ENCODE assay signal across 15 cellular contexts in genomic region chr12:57983858-57984505, GRCh38. TPM values are rescaled to one million over a fixed set of nuclear protein-coding genes. Genes with fewer than 3 reads are reported as not detected.
DNase-seq lines count a peak whose midpoint lies in the region; ATAC-seq and TF ChIP-seq lines count a peak whose summit lies in the region.
"Had no signal": no experiment of that assay in that cellular context is flagged by ENCODE, and none has a peak within 500 bp of the region (broad histone marks: within the 10 kb centered on the region; RNA-seq: fewer than 3 reads in every experiment).

No MANE protein-coding gene starts in this region.

- CTCF ChIA-PET in AG04450 (lab: Charles Lee): interaction anchor here (0.6 to 2.6 kb wide), 11 partner anchors 31 to 1851 kb away, joined by 3 to 22 read pairs (median 4); no protein-coding TSS in a partner anchor
- CTCF ChIA-PET in PC-3 (lab: Charles Lee): no interaction called here

- H3K27ac ChIP-seq in AG04450 (ENCODE audit: low read depth, low read length) (peak overlapping the region; percentile 21), PC-3 (ENCODE audit: low read length) (no peak overlapping the region), caudate nucleus (ENCODE audit: low read depth, low read length) (no peak overlapping the region)

- H3K4me3 ChIP-seq in AG04450 (ENCODE audit: low read depth, low read length) (no peak overlapping the region), PC-3 (ENCODE audit: low read length) (no peak overlapping the region), foreskin fibroblast (ENCODE audit: low read depth in 1 of 2, low read length in 2 of 2) (no peak overlapping the region)
- H3K4me3 ChIP-seq: GM12878, GM23338, K562 had no signal

- peaks cover 4% of the 10 kb centered on the region for H3K27me3 Mint-ChIP-seq in HFFc6 (ENCODE audit: insufficient read depth)

- no peaks in the 10 kb centered on the region for H3K9me3 ChIP-seq in AG04450 (ENCODE audit: control insufficient read depth, insufficient read depth, low read length)
- H3K9me3 ChIP-seq in PC-3 (ENCODE audit: low read length): no peaks in the 10 kb centered on the region
- H3K9me3 ChIP-seq: BE2C had no signal

- no peaks in the 10 kb centered on the region for H3F3A ChIP-seq in PC-3 (ENCODE audit: low read length, unreplicated experiment)

- no peaks in the 10 kb centered on the region for H3K36me3 Mint-ChIP-seq in HFFc6 (ENCODE audit: low read depth)
- H3K36me3 Mint-ChIP-seq: CD14-positive monocyte; CD8-positive, alpha-beta T cell had no signal

- peaks cover 12% of the 10 kb centered on the region; the same call in 1 of the 2 replicates for H3K4me1 ChIP-seq in PC-3 (ENCODE audit: insufficient read depth, low read length)
- H3K4me1 ChIP-seq: BE2C had no signal

- no peak overlapping the region for H3K4me3 Mint-ChIP-seq in HFFc6
- H3K4me3 Mint-ChIP-seq: CD14-positive monocyte; CD8-positive, alpha-beta T cell; GM23338 had no signal

- H3K36me3 ChIP-seq in PC-3 (ENCODE audit: low read depth, low read length): no peaks in the 10 kb centered on the region
- H3K36me3 ChIP-seq: BE2C had no signal

- no peaks in the 10 kb centered on the region for H3K79me2 ChIP-seq in PC-3 (ENCODE audit: low read length)

- no peaks in the 10 kb centered on the region; the same call in 1 of the 2 replicates for H3K9me3 Mint-ChIP-seq in HFFc6

- no peak overlapping the region for H3K4me2 ChIP-seq in PC-3 (ENCODE audit: low read length)
- H3K4me2 ChIP-seq: GM23338 had no signal

- peaks cover 3% of the 10 kb centered on the region for H3K27me3 ChIP-seq in AG04450 (ENCODE audit: control insufficient read depth, insufficient read depth, low read length)
- no peaks in the 10 kb centered on the region for H3K27me3 ChIP-seq in PC-3 (ENCODE audit: low read length)

- no peaks in the 10 kb centered on the region for H4K20me1 ChIP-seq in PC-3 (ENCODE audit: low read length)

- ATAC-seq in PC-3: no peak
- ATAC-seq: CD8-positive, alpha-beta T cell; GM12878; GM23338 had no signal

- no peak overlapping the region for H2AFZ ChIP-seq in PC-3 (ENCODE audit: low read length)
- H2AFZ ChIP-seq: GM23338 had no signal

- H3K9me2 ChIP-seq in PC-3 (replicated peaks; ENCODE audit: low read length): no peaks in the 10 kb centered on the region

- no peak overlapping the region for H3K27ac Mint-ChIP-seq in HFFc6
- H3K27ac Mint-ChIP-seq: CD14-positive monocyte; CD8-positive, alpha-beta T cell; GM23338 had no signal

- H3K9ac ChIP-seq in PC-3 (ENCODE audit: low read length): no peak overlapping the region

- TF ChIP-seq CTCF in AG04450 (IDR thresholded peaks at IDR 0.05; ENCODE audit: low read depth, low read length): no peak
- TF ChIP-seq CTCF in PC-3 (conservative IDR thresholded peaks at IDR 0.05; ENCODE audit: low read depth, low read length): no peak
- TF ChIP-seq CTCF in foreskin fibroblast (IDR thresholded peaks at IDR 0.05; ENCODE audit: low read depth, low read length): no peak
- TF ChIP-seq CTCF in HFFc6 (IDR thresholded peaks at IDR 0.05): no peak

- POLR2A ChIA-PET in AG04450 (lab: Yijun Ruan, JAX) (no interaction called here), PC-3 (lab: Charles Lee; ENCODE audit: unreplicated experiment) (interaction anchor here (0.5 kb wide), 1 partner anchor 1129 kb away, joined by 4 read pairs; no protein-coding TSS in a partner anchor)

- intact Hi-C loops in PC-3 (cut with micrococcal nuclease): loop anchor here (1.0 to 10.0 kb wide), 6 partner anchors 191 to 1167 kb away; no protein-coding TSS in a partner anchor

- H3K4me1 Mint-ChIP-seq in HFFc6 (ENCODE audit: low read depth): peaks cover 12% of the 10 kb centered on the region
- H3K4me1 Mint-ChIP-seq: GM23338 had no signal

- DNase-seq in AG04450 (ENCODE audit: low read depth, low spot score) (no peak), EL (peak; percentile 37), PC-3 (peak; percentile 63), foreskin fibroblast (peak; percentile 6 to 12), NCI-H1436 treated with DMSO at 0.1 percent for 48 hours (lab: John Stamatoyannopoulos, UW) (no peak), caudate nucleus (lab: John Stamatoyannopoulos, UW) (no peak), NCI-H1092 treated with DMSO at 0.1 percent for 48 hours (lab: John Stamatoyannopoulos, UW) (no peak), HFFc6 (no peak)
- DNase-seq: H7 had no signal

- no TSS peak for BruUV-seq in PC-3 (replicated peaks; lab: Mats Ljungman, UMichigan)

RNA-seq across cellular contexts. Expression of gene ATP23, which starts 42.6 kb away (rescaled TPM):
- 8.8 and 13.1 TPM in 2 replicates for polyA plus RNA-seq in AG04450 (2011; rRNA removed)
- 7.6 and 8.1 TPM in 2 replicates for polyA minus RNA-seq in AG04450 (2011; rRNA and poly(A)+ RNA removed)
- total RNA-seq in PC-3 (2014; rRNA removed): 14.7 and 19.4 TPM in 2 replicates
- 1 to 10 TPM; 3.1 to 4.0 (median 3.6) TPM for total RNA-seq in HFFc6 (2021; fragmentation: NEBNext Ultra II Directional; extraction: Animal tissue kit (Norgen Biotek cat#: 25700))

Comparison
In these comparisons a context has a peak if more than half of its experiments do, and no peak if none do; other contexts are left out.
1. DNase-seq: peak in EL (single experiment), PC-3 (single experiment) and foreskin fibroblast (2 of 2); none in AG04450 (single experiment), NCI-H1436 treated with DMSO at 0.1 percent for 48 hours (single experiment), caudate nucleus (0 of 61), NCI-H1092 treated with DMSO at 0.1 percent for 48 hours (single experiment) and HFFc6 (single experiment).